Comparison of ENCODE assay signal across 16 cellular contexts in genomic region chr12:124559182-124560017, GRCh38. TPM values are rescaled to one million over a fixed set of nuclear protein-coding genes. Genes with fewer than 3 reads are reported as not detected.
A peak's percentile ranks its signal among the peaks of the same experiment; 100 is the strongest.
DNase-seq lines count a peak whose midpoint lies in the region; ATAC-seq, FAIRE-seq and TF ChIP-seq lines count a peak whose summit lies in the region.
"Had no signal": no experiment of that assay in that cellular context is flagged by ENCODE, and none has a peak within 500 bp of the region (broad histone marks: within the 10 kb centered on the region; RNA-seq: fewer than 3 reads in every experiment).

No MANE protein-coding gene starts in this region.

- H3K9me3 ChIP-seq in H1 (ENCODE audit: insufficient read depth in 2 of 2, low read depth in 1 of 2, low read length in 1 of 2) (no peaks in the 10 kb centered on the region), spleen (peaks cover 0 to 3% (median 0%) of the 10 kb centered on the region in 8 donors), HAP-1 (no peaks in the 10 kb centered on the region)
- H3K9me3 ChIP-seq: MG63, Peyer's patch had no signal

- CTCF ChIA-PET in H1 (lab: Charles Lee; ENCODE audit: partially characterized antibody), result interaction anchor here (0.6 to 0.9 kb wide), 3 partner anchors 15 to 1253 kb away, joined by 3 to 4 read pairs (median 3); no protein-coding TSS in a partner anchor

- no peak overlapping the region for H4K5ac ChIP-seq in H1 (ENCODE audit: insufficient read length, low read depth, low read length)

- no peak overlapping the region for H3K14ac ChIP-seq in H1 (ENCODE audit: insufficient read length)

- no peak for FAIRE-seq in H1 (lab: Jason Lieb, UNC)
- FAIRE-seq: G401.6 had no signal

- no peak overlapping the region for H4K8ac ChIP-seq in H1 (ENCODE audit: extremely low read depth, insufficient read depth, low read length)

- no peaks in the 10 kb centered on the region for H3K27me3 ChIP-seq in H1 (replicated peaks in 1 of 4; ENCODE audit: control insufficient read depth in 3 of 4, extremely low read depth in 1 of 4, insufficient read depth in 3 of 4, low read length in 3 of 4)
- no peaks in the 10 kb centered on the region for H3K27me3 ChIP-seq in spleen (replicated peaks in 1 of 7)
- no peaks in the 10 kb centered on the region for H3K27me3 ChIP-seq in HAP-1 (ENCODE audit: low read depth)
- H3K27me3 ChIP-seq: MG63, Peyer's patch had no signal

- H3K4ac ChIP-seq in H1 (replicated peaks; ENCODE audit: insufficient read length, low read depth, low read length), result no peak overlapping the region

- H3K36me3 ChIP-seq in H1 (ENCODE audit: control insufficient read depth in 2 of 4, insufficient read depth in 4 of 4, low read length in 3 of 4) (no peaks in the 10 kb centered on the region), spleen (peaks cover 0 to 41% (median 0%) of the 10 kb centered on the region in 6 donors), HAP-1 (replicated peaks) (no peaks in the 10 kb centered on the region)
- H3K36me3 ChIP-seq: Peyer's patch had no signal

- H2AK5ac ChIP-seq in H1 (ENCODE audit: low read depth, low read length), result no peak overlapping the region

- H3K4me1 ChIP-seq in H1 (replicated peaks in 1 of 4; ENCODE audit: control insufficient read depth in 3 of 4, insufficient read depth in 4 of 4, low read length in 3 of 4) (peaks cover 21 to 57% (median 39%) of the 10 kb centered on the region in 4 experiments), spleen (peaks cover 40 to 100% (median 83%) of the 10 kb centered on the region in 6 donors), HAP-1 (peaks cover 29% of the 10 kb centered on the region)

- H3K27ac ChIP-seq in H1 (ENCODE audit: low read depth, low read length) (no peak overlapping the region), spleen (no peak overlapping the region)
- H3K27ac ChIP-seq: KMS-11, Peyer's patch had no signal

- POLR2A ChIA-PET in H1 (lab: Charles Lee; ENCODE audit: partially characterized antibody), result interaction anchor here (0.9 kb wide), 1 partner anchor 40 kb away, joined by 4 read pairs; no protein-coding TSS in a partner anchor

- H2AFZ ChIP-seq in H1 (ENCODE audit: low read length), result no peak overlapping the region

- no peak overlapping the region for H4K91ac ChIP-seq in H1 (replicated peaks; ENCODE audit: insufficient read length, low read length)

- no peak for TF ChIP-seq POLR2A in H1 (IDR thresholded peaks at IDR 0.05; ENCODE audit: control extremely low read depth in 1 of 2, low read depth in 2 of 2, low read length in 2 of 2)
- TF ChIP-seq POLR2A in spleen (IDR thresholded peaks at IDR 0.05), result no peak

- 86% methylated on average over 12 of the region's 12 CpGs; no CpG with 5 or more reads in 1 of the 2 experiments for WGBS in H1 (ENCODE audit: extremely low coverage in 1 of 2, insufficient coverage in 1 of 2, insufficient read length in 1 of 2, insufficient replicate concordance in 2 of 2, low coverage in 1 of 2, low lambda C conversion rate in 2 of 2, missing lambda C conversion rate in 1 of 2), 2 experiments
- 90 to 92% (median 91%) methylated on average over 12 of the region's 12 CpGs for WGBS in spleen, 5 donors

- H2BK120ac ChIP-seq in H1 (replicated peaks; ENCODE audit: low read depth, low read length), result no peak overlapping the region

- H2BK5ac ChIP-seq in H1 (ENCODE audit: low read depth, low read length), result no peak overlapping the region

- intact Hi-C loops in spleen (cut with DNase I; ENCODE audit: low total_unique reads), result loop anchor here (10.0 kb wide), 1 partner anchor 205 kb away; no protein-coding TSS in a partner anchor

- no peak overlapping the region for H2BK12ac ChIP-seq in H1 (ENCODE audit: low read depth, low read length)

- H3K79me2 ChIP-seq in H1 (ENCODE audit: control insufficient read depth in 1 of 2, insufficient read depth in 2 of 2, low read length in 2 of 2), result peaks cover 87 to 99% of the 10 kb centered on the region in 2 experiments

- no peak overlapping the region for H2BK20ac ChIP-seq in H1 (ENCODE audit: low read length)

- no peak overlapping the region for H3K9ac ChIP-seq in H1 (replicated peaks in 1 of 4; ENCODE audit: extremely low read depth in 1 of 4, low read depth in 3 of 4, low read length in 3 of 4)
- H3K9ac ChIP-seq: KMS-11 had no signal

- peaks cover 20% of the 10 kb centered on the region for H3K79me1 ChIP-seq in H1 (ENCODE audit: low read depth, low read length)

- DNase-seq in ELR (ENCODE audit: low read depth), result peak; percentile 25
- peak; percentile 54 for DNase-seq in NCI-H226
- no peak for DNase-seq in H1 (ENCODE audit: low read depth in 1 of 2, low spot score in 2 of 2)
- DNase-seq in spleen, result peak; percentile 43
- DNase-seq in putamen (ENCODE audit: low spot score), result no peak
- DNase-seq in HAP-1 (ENCODE audit: low spot score in 2 of 2), result no peak
- DNase-seq: DMS53, HCEC 1CT, MG63, NCI-H1092, NCI-H524, SHP77 had no signal

- H3K4me3 ChIP-seq in H1 (ENCODE audit: extremely low read depth in 1 of 4, insufficient read depth in 2 of 4, low read depth in 3 of 4, low read length in 4 of 4), result no peak overlapping the region
- H3K4me3 ChIP-seq in spleen, result no peak overlapping the region
- H3K4me3 ChIP-seq in HAP-1, result no peak overlapping the region
- H3K4me3 ChIP-seq: MG63, Peyer's patch had no signal

- TF ChIP-seq EP300 in H1 (IDR thresholded peaks at IDR 0.05; ENCODE audit: borderline replicate concordance in 1 of 2, low read depth in 2 of 2, low read length in 2 of 2), result no peak

- TF ChIP-seq CTCF in H1 (IDR thresholded peaks at IDR 0.05; ENCODE audit: control extremely low read depth in 1 of 3, insufficient read depth in 1 of 3, low read depth in 1 of 3, low read length in 3 of 3) (no peak), spleen (IDR thresholded peaks at IDR 0.05 in 8 of 11, conservative IDR thresholded peaks at IDR 0.05 in 3 of 11) (no peak)

- no peak overlapping the region for H3K56ac ChIP-seq in H1 (replicated peaks; ENCODE audit: insufficient read length, low read depth, low read length)

- no peak for TF ChIP-seq RAD21 in H1 (IDR thresholded peaks at IDR 0.05 in 1 of 2, conservative IDR thresholded peaks at IDR 0.05 in 1 of 2; ENCODE audit: low read depth in 2 of 2, low read length in 2 of 2)

- H2BK15ac ChIP-seq in H1 (ENCODE audit: low read length), result 0 out of 2 replicates have a peak overlapping the region, but pooled peaks have one; percentile 16

- H4K20me1 ChIP-seq in H1 (replicated peaks in 1 of 2; ENCODE audit: control insufficient read depth in 1 of 2, insufficient read depth in 2 of 2, low read length in 2 of 2), result peaks cover 60 to 73% of the 10 kb centered on the region in 2 experiments

- in situ Hi-C loops in HAP-1 (cut with MboI; ENCODE audit: low sequenced_read_pairs), result no loop called here

- no peak for ATAC-seq in HG03520 (IDR thresholded peaks at IDR 0.05; ENCODE audit: unreplicated experiment)

- no peak overlapping the region for H3K18ac ChIP-seq in H1 (ENCODE audit: extremely low read depth, low read length)

- no peak overlapping the region for H3K23ac ChIP-seq in H1 (ENCODE audit: insufficient read length)

- no peak overlapping the region; a peak in 1 of 4 replicates for H3K4me2 ChIP-seq in H1 (ENCODE audit: insufficient read depth in 1 of 2, low read depth in 2 of 2, low read length in 2 of 2)
- H3K4me2 ChIP-seq: KMS-11 had no signal

- H3K23me2 ChIP-seq in H1 (ENCODE audit: low read depth, low read length), result no peaks in the 10 kb centered on the region

TF ChIP-seq in H1, 55 proteins besides CTCF, POLR2A, EP300 and RAD21:
- TF ChIP-seq KDM1A (IDR thresholded peaks at IDR 0.05; ENCODE audit: borderline replicate concordance, low read length), result peak; percentile 87
- TF ChIP-seq KDM5A (IDR thresholded peaks at IDR 0.05; ENCODE audit: low read length), result no peak
- no peak for TF ChIP-seq HDAC2 (IDR thresholded peaks at IDR 0.05; ENCODE audit: borderline replicate concordance in 1 of 2, low read depth in 2 of 2, low read length in 2 of 2)

RNA-seq across cellular contexts. Expression of gene NCOR2, which starts 8.0 kb away (rescaled TPM):
- 275 TPM in 2 replicates for total RNA-seq in H1 (2021; fragmentation: NEBNext Ultra II Directional; extraction: Animal tissue kit (Norgen Biotek cat#: 25700))
- polyA plus RNA-seq in H1 (2011; rRNA removed) (14.8 and 25.3 TPM in 2 replicates), spleen (10 to 100 TPM; 13.2 to 60.6 (median 17.2) TPM)
- polyA plus RNA-seq in H1 (2011; cell fraction: cytosol; rRNA removed), result 13.5 TPM
- 54.3 TPM for polyA plus RNA-seq in H1 (2011; cell fraction: nucleus; rRNA removed)
- 125 to 153 TPM (median 138 TPM) in 4 replicates for polyA plus RNA-seq in H1 (2012, experiment 1 of 2)
- polyA plus RNA-seq in H1 (2012, experiment 2 of 2), result 70.3 TPM
- polyA plus RNA-seq in H1 (2013, experiment 1 of 2), result 103 TPM
- 111 TPM for polyA plus RNA-seq in H1 (2013, experiment 2 of 2)
- polyA minus RNA-seq in H1 (2011; rRNA and poly(A)+ RNA removed), result 28.8 and 30.2 TPM in 2 replicates
- polyA minus RNA-seq in H1 (2011; cell fraction: cytosol; rRNA and poly(A)+ RNA removed), result 93.4 TPM
- 81.3 TPM for polyA minus RNA-seq in H1 (2011; cell fraction: nucleus; rRNA and poly(A)+ RNA removed)
- total RNA-seq in spleen, result 100 to 1,000 TPM; 145 to 236 (median 174) TPM

Comparison
In these comparisons a context has a peak if more than half of its experiments do, and no peak if none do; other contexts are left out.
1. DNase-seq: peak in ELR (single experiment), NCI-H226 (single experiment) and spleen (single experiment); none in H1 (0 of 2), putamen (single experiment) and HAP-1 (0 of 2).